12 cellular contexts compared by ENCODE assay signal in genomic region chr16:1884155-1884760, GRCh38. TPM values are rescaled to one million over a fixed set of nuclear protein-coding genes. Genes with fewer than 3 reads are reported as not detected.
DNase-seq lines count a peak whose midpoint lies in the region; ATAC-seq, FAIRE-seq and TF ChIP-seq lines count a peak whose summit lies in the region.
"Had no signal": no experiment of that assay in that cellular context is flagged by ENCODE, and none has a peak within 500 bp of the region (broad histone marks: within the 10 kb centered on the region; RNA-seq: fewer than 3 reads in every experiment).

No MANE protein-coding gene starts in this region.

- H3K4me1 ChIP-seq in pancreas: no peaks in the 10 kb centered on the region
- H3K4me1 ChIP-seq: BLaER1 treated with 17β-estradiol and CSF1 and Interleukin-3, amounts not matched to agents 10 nM and 100 nM had no signal

- peak; percentile 64 for DNase-seq in NCI-H82 (lab: John Stamatoyannopoulos, UW)
- DNase-seq in NCI-H82 treated with DMSO at 0.1 percent for 48 hours (lab: John Stamatoyannopoulos, UW; ENCODE audit: unreplicated experiment): no peak
- DNase-seq in NCI-H187 treated with DMSO at 0.1 percent for 48 hours (lab: John Stamatoyannopoulos, UW): peak; percentile 38
- peak; percentile 14 for DNase-seq in cerebellar cortex (ENCODE audit: low spot score)
- peak in 2 of 6 donors; percentile 20 to 29 for DNase-seq in pancreas
- no peak for DNase-seq in NCI-H1436 treated with DMSO at 0.1 percent for 48 hours (lab: John Stamatoyannopoulos, UW)
- no peak for DNase-seq in GM19240 (ENCODE audit: insufficient read length, low spot score)
- no peak for DNase-seq in NK-92 (lab: John Stamatoyannopoulos, UW; ENCODE audit: unreplicated experiment)
- DNase-seq: stimulated activated CD4-positive, alpha-beta T cell treated with anti-CD3 and anti-CD28 coated beads, Interleukin-12 subunit alpha, Interleukin-12 subunit beta, amount 100 ng/mL, for 4 hours; thyroid gland had no signal

- no peaks in the 10 kb centered on the region for H3K9me3 ChIP-seq in pancreas
- H3K9me3 ChIP-seq: BLaER1 treated with 17β-estradiol and CSF1 and Interleukin-3, amounts not matched to agents 10 nM and 100 nM; thyroid gland had no signal

- no peak overlapping the region for H3K4me3 ChIP-seq in pancreas
- H3K4me3 ChIP-seq: BLaER1 treated with 17β-estradiol and CSF1 and Interleukin-3, amounts not matched to agents 10 nM and 100 nM; thyroid gland had no signal

- intact Hi-C loops in pancreas (cut with DNase I): no loop called here

- ATAC-seq in pancreas: peak; percentile 63 to 85 (median 66)

- FAIRE-seq in pancreas (lab: Jason Lieb, UNC): no peak

- TF ChIP-seq CTCF in pancreas (IDR thresholded peaks at IDR 0.05): no peak

- WGBS in pancreas, 2 donors: 23 to 33% methylated on average over 13 of the region's 13 CpGs

- H3K27ac ChIP-seq in pancreas: no peak overlapping the region
- H3K27ac ChIP-seq: BLaER1 treated with 17β-estradiol and CSF1 and Interleukin-3, amounts not matched to agents 10 nM and 100 nM; thyroid gland had no signal

- H3K36me3 ChIP-seq in pancreas: no peaks in the 10 kb centered on the region
- H3K36me3 ChIP-seq: BLaER1 treated with 17β-estradiol and CSF1 and Interleukin-3, amounts not matched to agents 10 nM and 100 nM; thyroid gland had no signal

- no peaks in the 10 kb centered on the region for H3K27me3 ChIP-seq in pancreas
- H3K27me3 ChIP-seq: BLaER1 treated with 17β-estradiol and CSF1 and Interleukin-3, amounts not matched to agents 10 nM and 100 nM; thyroid gland had no signal

RNA-seq across cellular contexts. Expression of gene MEIOB, which starts 12.3 kb away (rescaled TPM):
- total RNA-seq in pancreas: under 1 TPM in 1 of 6 donors, not detected in 5; 0.44 TPM
- polyA plus RNA-seq in pancreas: under 1 TPM in 1 of 2 donors, not detected in 1; 0.26 TPM
- total RNA-seq: T-helper 2 cell treated with Interferon-gamma antibody and Interleukin-4, amounts not matched to agents 100 ng/mL and 5 ng/mL, for 36 hours had no signal

RNA-seq across cellular contexts. Expression of gene HS3ST6, which starts 34.0 kb away (rescaled TPM):
- not detected for total RNA-seq in pancreas
- polyA plus RNA-seq in pancreas: under 1 TPM in 1 of 2 donors, not detected in 1; 0.11 TPM
- total RNA-seq: T-helper 2 cell treated with Interferon-gamma antibody and Interleukin-4, amounts not matched to agents 100 ng/mL and 5 ng/mL, for 36 hours had no signal

RNA-seq across cellular contexts. Expression of gene FAHD1, which starts 57.3 kb away (rescaled TPM):
- total RNA-seq in pancreas: 10 to 100 TPM in 3 of 6 donors, 1 to 10 TPM in 3; 5.1 to 14.4 (median 10.2) TPM
- 10 to 100 TPM; 12.4 to 12.7 TPM for polyA plus RNA-seq in pancreas

RNA-seq across cellular contexts. Expression of gene HAGH, which starts 57.6 kb away (rescaled TPM):
- total RNA-seq in pancreas: 10 to 100 TPM; 26.6 to 39.5 (median 34.6) TPM
- polyA plus RNA-seq in pancreas: 10 to 100 TPM; 57.9 to 63.7 TPM

RNA-seq across cellular contexts. Expression of gene MSRB1, which starts 58.7 kb away (rescaled TPM):
- 10 to 100 TPM; 29.7 to 77.4 (median 57.0) TPM for total RNA-seq in pancreas
- 10 to 100 TPM; 47.0 to 94.4 TPM for polyA plus RNA-seq in pancreas

Comparison
In these comparisons a context has a peak if more than half of its experiments do, and no peak if none do; other contexts are left out.
1. DNase-seq: peak in NCI-H82 (single experiment), NCI-H187 treated with DMSO at 0.1 percent for 48 hours (single experiment) and cerebellar cortex (single experiment); none in NCI-H82 treated with DMSO at 0.1 percent for 48 hours (single experiment), NCI-H1436 treated with DMSO at 0.1 percent for 48 hours (single experiment), GM19240 (single experiment) and NK-92 (single experiment).